In the genomic region with DNA sequence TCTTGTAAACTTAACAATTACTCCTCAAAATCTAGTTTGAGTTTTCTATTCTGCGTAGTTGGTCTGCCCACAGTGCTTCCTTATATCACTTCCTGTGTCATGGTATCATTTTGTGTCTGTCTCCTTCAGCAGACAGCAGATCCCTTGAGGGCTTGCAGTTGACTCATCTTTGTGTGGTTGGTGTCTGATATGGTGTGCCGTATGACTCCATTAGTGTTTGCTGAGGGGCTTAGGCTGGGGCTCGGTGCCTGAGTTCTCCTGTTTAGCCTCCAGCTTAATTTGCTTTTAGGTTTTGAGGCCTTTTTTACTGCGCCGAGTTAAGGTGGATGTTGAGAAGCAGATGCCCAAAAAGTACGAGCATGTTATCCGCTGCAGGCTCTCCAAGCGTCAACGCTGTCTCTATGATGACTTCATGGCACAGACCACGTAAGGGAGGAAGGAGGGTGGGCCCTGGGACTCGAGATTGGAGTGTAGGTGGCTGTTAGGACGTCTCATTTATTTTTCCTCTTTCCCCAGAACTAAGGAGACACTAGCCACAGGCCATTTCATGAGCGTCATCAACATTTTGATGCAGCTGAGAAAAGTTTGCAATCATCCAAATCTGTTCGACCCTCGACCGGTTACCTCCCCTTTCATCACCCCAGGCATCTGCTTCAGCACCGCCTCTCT, we compare ENCODE assay signal across 1 cellular context.
TF ChIP-seq lines count a peak whose summit lies in the region.

No MANE protein-coding gene starts in this region.

TF ChIP-seq in GM12878, 131 proteins besides CTCF, POLR2A, EP300 and RAD21:
- TF ChIP-seq RFX5 (IDR thresholded peaks at IDR 0.05; ENCODE audit: low read depth, low read length), result no peak
- TF ChIP-seq, protein P1, sequence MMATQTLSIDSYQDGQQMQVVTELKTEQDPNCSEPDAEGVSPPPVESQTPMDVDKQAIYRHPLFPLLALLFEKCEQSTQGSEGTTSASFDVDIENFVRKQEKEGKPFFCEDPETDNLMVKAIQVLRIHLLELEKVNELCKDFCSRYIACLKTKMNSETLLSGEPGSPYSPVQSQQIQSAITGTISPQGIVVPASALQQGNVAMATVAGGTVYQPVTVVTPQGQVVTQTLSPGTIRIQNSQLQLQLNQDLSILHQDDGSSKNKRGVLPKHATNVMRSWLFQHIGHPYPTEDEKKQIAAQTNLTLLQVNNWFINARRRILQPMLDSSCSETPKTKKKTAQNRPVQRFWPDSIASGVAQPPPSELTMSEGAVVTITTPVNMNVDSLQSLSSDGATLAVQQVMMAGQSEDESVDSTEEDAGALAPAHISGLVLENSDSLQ (IDR thresholded peaks at IDR 0.05), result 0 out of 2 replicates have a peak, but pooled peaks have one; percentile 20
- 0 out of 2 replicates have a peak, but pooled peaks have one; percentile 13 for TF ChIP-seq RUNX3 (IDR thresholded peaks at IDR 0.05; ENCODE audit: low read length)
